Comparison of ENCODE assay signal across 16 cellular contexts in the genomic region with DNA sequence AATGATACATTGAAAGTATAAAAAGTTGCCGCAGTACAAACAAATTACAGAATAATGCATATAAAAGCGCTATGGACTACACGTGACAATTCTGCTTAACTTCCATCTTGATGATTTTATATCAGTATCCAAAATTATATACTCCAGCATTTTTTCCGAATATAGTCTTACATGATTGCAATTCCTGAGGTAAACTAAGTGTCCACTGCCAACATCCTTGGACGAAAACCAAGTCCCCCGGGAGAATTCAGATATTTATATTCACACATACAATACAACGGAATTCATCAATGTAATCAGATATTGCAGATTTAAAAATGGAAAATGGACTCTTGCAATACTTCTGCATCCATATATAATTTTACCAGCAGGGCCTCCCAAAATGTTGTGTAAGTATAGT. TPM values are rescaled to one million over a fixed set of nuclear protein-coding genes. Genes with fewer than 3 reads are reported as not detected.
"Had no signal": no experiment of that assay in that cellular context is flagged by ENCODE, and none has a peak within 500 bp of the region (broad histone marks: within the 10 kb centered on the region; RNA-seq: fewer than 3 reads in every experiment).

No MANE protein-coding gene starts in this region.

- H3K27ac ChIP-seq: body of pancreas, left ventricle myocardium inferior, neutrophil, right atrium auricular region, spleen, suprapubic skin had no signal

- H3K4me1 Mint-ChIP-seq: activated naive CD8-positive, alpha-beta T cell treated with anti-CD3 and anti-CD28 coated beads, Interleukin-2, amount 50 U/mL, for 24 hours; activated T-helper 17 cell treated with anti-CD3 and anti-CD28 coated beads, Interleukin-2, amount 50 U/mL, for 72 hours; central memory CD8-positive, alpha-beta T cell; natural killer cell had no signal

- H3K9me3 Mint-ChIP-seq: activated naive CD8-positive, alpha-beta T cell treated with anti-CD3 and anti-CD28 coated beads, Interleukin-2, amount 50 U/mL, for 24 hours; activated T-helper 17 cell treated with anti-CD3 and anti-CD28 coated beads, Interleukin-2, amount 50 U/mL, for 72 hours; central memory CD8-positive, alpha-beta T cell; natural killer cell; stimulated activated naive CD8-positive, alpha-beta T cell treated with anti-CD3 and anti-CD28 coated beads, Interleukin-15, Interleukin-2, amounts not matched to agents 100 ng/mL and 50 ng/mL, for 24 hours had no signal

- H3K4me3 ChIP-seq: body of pancreas, left ventricle myocardium inferior, right atrium auricular region, spleen, suprapubic skin had no signal

- H3K27me3 Mint-ChIP-seq: activated naive CD8-positive, alpha-beta T cell treated with anti-CD3 and anti-CD28 coated beads, Interleukin-2, amount 50 U/mL, for 24 hours; activated T-helper 17 cell treated with anti-CD3 and anti-CD28 coated beads, Interleukin-2, amount 50 U/mL, for 72 hours; central memory CD8-positive, alpha-beta T cell; stimulated activated naive CD8-positive, alpha-beta T cell treated with anti-CD3 and anti-CD28 coated beads, Interleukin-15, Interleukin-2, amounts not matched to agents 100 ng/mL and 50 ng/mL, for 24 hours had no signal

- ATAC-seq: activated naive CD8-positive, alpha-beta T cell treated with anti-CD3 and anti-CD28 coated beads, Interleukin-2, amount 50 U/mL, for 24 hours; activated T-helper 17 cell treated with anti-CD3 and anti-CD28 coated beads, Interleukin-2, amount 50 U/mL, for 72 hours; body of pancreas; natural killer cell had no signal

- H3K9me3 ChIP-seq: body of pancreas, left ventricle myocardium inferior, neutrophil, right atrium auricular region, spleen, suprapubic skin had no signal

- H3K4me1 ChIP-seq: body of pancreas, left ventricle myocardium inferior, right atrium auricular region, suprapubic skin had no signal

- H3K27me3 ChIP-seq: body of pancreas, neutrophil, right atrium auricular region, spleen, suprapubic skin had no signal

- H3K27ac Mint-ChIP-seq: activated naive CD8-positive, alpha-beta T cell treated with anti-CD3 and anti-CD28 coated beads, Interleukin-2, amount 50 U/mL, for 24 hours; activated T-helper 17 cell treated with anti-CD3 and anti-CD28 coated beads, Interleukin-2, amount 50 U/mL, for 72 hours; natural killer cell; stimulated activated naive CD8-positive, alpha-beta T cell treated with anti-CD3 and anti-CD28 coated beads, Interleukin-15, Interleukin-2, amounts not matched to agents 100 ng/mL and 50 ng/mL, for 24 hours had no signal

- H3K4me3 Mint-ChIP-seq: activated naive CD8-positive, alpha-beta T cell treated with anti-CD3 and anti-CD28 coated beads, Interleukin-2, amount 50 U/mL, for 24 hours; activated T-helper 17 cell treated with anti-CD3 and anti-CD28 coated beads, Interleukin-2, amount 50 U/mL, for 72 hours; central memory CD8-positive, alpha-beta T cell; natural killer cell; stimulated activated naive CD8-positive, alpha-beta T cell treated with anti-CD3 and anti-CD28 coated beads, Interleukin-15, Interleukin-2, amounts not matched to agents 100 ng/mL and 50 ng/mL, for 24 hours had no signal

- DNase-seq: activated naive CD4-positive, alpha-beta T cell treated with Interleukin-2 at 50 U/mL for 16 hours; activated naive CD8-positive, alpha-beta T cell treated with anti-CD3 and anti-CD28 coated beads, Interleukin-2, amount 50 U/mL, for 24 hours; body of pancreas; cortex of kidney; effector CD8-positive, alpha-beta T cell; left ventricle myocardium inferior; mesenchymal stem cell; natural killer cell; spleen; trophoblast cell had no signal

RNA-seq across cellular contexts. Expression of a gene that starts 8.9 kb away (rescaled TPM):
- total RNA-seq: activated T-helper 17 cell treated with anti-CD3 and anti-CD28 coated beads, Interleukin-2, amount 50 U/mL, for 72 hours had no signal
